ENCODE assay signal across 8 cellular contexts in the genomic region with DNA sequence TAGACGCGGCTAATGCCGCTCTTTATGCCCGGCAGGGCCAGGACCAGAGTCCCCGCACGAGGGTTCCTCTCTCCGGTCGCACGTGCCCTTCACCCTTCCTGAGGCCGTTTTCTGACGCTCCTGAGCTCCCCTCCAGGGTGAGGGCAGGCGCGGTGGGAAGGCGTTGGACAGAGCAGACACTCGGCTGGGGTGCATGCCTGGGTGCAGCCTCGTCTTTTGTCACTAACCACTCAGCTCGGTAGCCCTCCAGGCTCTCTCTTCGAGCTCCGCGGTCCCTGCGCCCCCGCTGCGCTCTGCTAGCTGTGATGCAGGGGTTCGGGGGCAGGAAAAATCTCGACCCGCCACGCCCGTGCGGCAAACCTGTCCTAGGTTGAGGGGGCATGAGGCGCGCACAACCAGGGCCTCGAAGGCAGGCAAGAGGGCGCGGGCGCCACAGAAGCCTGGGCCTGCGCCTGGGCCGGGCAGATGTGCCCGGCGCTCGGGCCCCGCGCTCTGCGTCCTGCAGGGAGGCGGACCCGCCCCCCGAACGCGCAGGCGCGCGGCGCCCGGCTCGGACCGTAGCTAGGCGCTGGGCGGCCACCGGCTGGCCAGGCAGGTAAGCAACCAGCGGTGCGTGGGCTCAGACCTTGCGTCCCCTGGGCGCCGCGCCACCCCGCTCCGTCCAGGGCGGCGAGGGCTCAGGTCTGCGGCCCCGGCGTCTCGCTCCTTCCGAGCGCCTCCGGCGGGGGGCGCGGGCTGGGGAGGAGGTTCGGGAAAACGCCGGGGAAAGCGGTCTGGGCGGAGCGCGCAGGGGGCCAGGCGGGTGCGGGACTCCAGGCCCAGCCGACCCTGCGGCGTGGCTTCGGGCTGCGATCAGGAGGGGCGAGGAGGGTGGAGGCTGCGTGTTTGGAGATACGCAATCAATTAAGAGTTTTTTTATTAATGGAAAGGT. TPM values are rescaled to one million over a fixed set of nuclear protein-coding genes. Genes with fewer than 3 reads are reported as not detected.
DNase-seq lines count a peak whose midpoint lies in the region; ATAC-seq, FAIRE-seq and TF ChIP-seq lines count a peak whose summit lies in the region.

A gene (plus strand): TSS at position 548 of the 931 bp plus-strand sequence. CDS start 5,807 bp downstream, outside the sequence.

- H2BK20ac ChIP-seq in H1 (ENCODE audit: low read length) = peak within 1 kb of the TSS; percentile 64; the same call in 1 of the 2 replicates

- no peak within 1 kb of the TSS for H3K23ac ChIP-seq in H1 (ENCODE audit: insufficient read length)

- peaks cover 4% of the 10 kb centered on the region; the same call in 1 of the 2 replicates for H3K23me2 ChIP-seq in H1 (ENCODE audit: low read depth, low read length)

- no peak for FAIRE-seq in H1 (lab: Jason Lieb, UNC)

- peak within 1 kb of the TSS; percentile 67 for H4K5ac ChIP-seq in H1 (ENCODE audit: insufficient read length, low read depth, low read length)

- ATAC-seq in GM18498 (IDR thresholded peaks at IDR 0.05; ENCODE audit: unreplicated experiment) = no peak

- H3K4me1 ChIP-seq in H1 (replicated peaks in 1 of 4; ENCODE audit: control insufficient read depth in 3 of 4, insufficient read depth in 4 of 4, low read length in 3 of 4) (peaks cover 2 to 5% (median 5%) of the 10 kb centered on the region in 4 experiments; a peak in 6 of 7 replicates), thyroid gland (peaks cover 9% of the 10 kb centered on the region in 2 donors)

- WGBS in H1 (ENCODE audit: extremely low coverage in 1 of 2, insufficient coverage in 1 of 2, insufficient read length in 1 of 2, insufficient replicate concordance in 2 of 2, low coverage in 1 of 2, low lambda C conversion rate in 2 of 2, missing lambda C conversion rate in 1 of 2), 2 experiments = 8% methylated on average over 68 of the region's 95 CpGs; no CpG with 5 or more reads in 1 of the 2 experiments
- 3 to 9% methylated on average over 30 to 44 of the region's 95 CpGs for WGBS in thyroid gland, 2 donors

- H2BK15ac ChIP-seq in H1 (ENCODE audit: low read length) = peak within 1 kb of the TSS; percentile 95; the same call in 1 of the 2 replicates

- DNase-seq in AG08395 (ENCODE audit: low spot score) (peak; percentile 76), H7 (peak; percentile 98), H1 (ENCODE audit: low read depth in 1 of 2, low spot score in 2 of 2) (peak in 1 of 2 experiments; percentile 84), lung microvascular endothelial cell (ENCODE audit: low read depth in 2 of 2) (peak; percentile 27 to 66), thyroid gland (peak; percentile 74), SKM-1 treated with dmso at 0.1 percent for 144 hours (lab: John Stamatoyannopoulos, UW; ENCODE audit: unreplicated experiment) (no peak)

- peak within 1 kb of the TSS; percentile 90 for H4K8ac ChIP-seq in H1 (ENCODE audit: extremely low read depth, insufficient read depth, low read length)

- H2BK5ac ChIP-seq in H1 (ENCODE audit: low read depth, low read length) = no peak within 1 kb of the TSS

- H3K79me2 ChIP-seq in SU-DHL-6 (ENCODE audit: insufficient read depth, low read length) = no peaks in the 10 kb centered on the region
- no peaks in the 10 kb centered on the region for H3K79me2 ChIP-seq in H1 (ENCODE audit: control insufficient read depth in 1 of 2, insufficient read depth in 2 of 2, low read length in 2 of 2)

- TF ChIP-seq EP300 in H1 (IDR thresholded peaks at IDR 0.05; ENCODE audit: borderline replicate concordance in 1 of 2, low read depth in 2 of 2, low read length in 2 of 2) = no peak

- H2BK12ac ChIP-seq in H1 (ENCODE audit: low read depth, low read length) = peak within 1 kb of the TSS; percentile 94

- no peaks in the 10 kb centered on the region for H3K79me1 ChIP-seq in H1 (ENCODE audit: low read depth, low read length)

- H3K4me3 ChIP-seq in H7 (ENCODE audit: insufficient read depth, low read depth, low read length) (peak within 1 kb of the TSS; percentile 70), SU-DHL-6 (ENCODE audit: insufficient read depth, low read length, poor library complexity, severe bottlenecking) (no peak within 1 kb of the TSS), H1 (ENCODE audit: extremely low read depth in 1 of 4, insufficient read depth in 2 of 4, low read depth in 3 of 4, low read length in 4 of 4) (peak within 1 kb of the TSS; percentile 60 to 79 (median 62)), thyroid gland (replicated peaks in 1 of 3) (peak within 1 kb of the TSS; percentile 31 to 57 (median 33))

- H4K20me1 ChIP-seq in SU-DHL-6 (ENCODE audit: low read depth, low read length) = no peaks in the 10 kb centered on the region
- no peaks in the 10 kb centered on the region for H4K20me1 ChIP-seq in H1 (replicated peaks in 1 of 2; ENCODE audit: control insufficient read depth in 1 of 2, insufficient read depth in 2 of 2, low read length in 2 of 2)

- H2AFZ ChIP-seq in SU-DHL-6 (ENCODE audit: low read depth, low read length, severe bottlenecking) (no peak within 1 kb of the TSS), H1 (ENCODE audit: low read length) (peak within 1 kb of the TSS; percentile 65; the same call in 1 of the 2 replicates)

- POLR2A ChIA-PET in H1 (lab: Charles Lee; ENCODE audit: partially characterized antibody) = interaction anchor here (1.0 to 3.9 kb wide), 8 partner anchors 12 to 59 kb away, joined by 3 to 72 read pairs (median 4); a partner anchor contains a TSS

- no peak within 1 kb of the TSS for H2BK120ac ChIP-seq in H1 (replicated peaks; ENCODE audit: low read depth, low read length)

- H3K56ac ChIP-seq in H1 (replicated peaks; ENCODE audit: insufficient read length, low read depth, low read length) = no peak within 1 kb of the TSS

- H3K4me2 ChIP-seq in SU-DHL-6 (ENCODE audit: low read depth, low read length, poor library complexity, severe bottlenecking) (peak within 1 kb of the TSS; percentile 24), H1 (ENCODE audit: insufficient read depth in 1 of 2, low read depth in 2 of 2, low read length in 2 of 2) (peak within 1 kb of the TSS; percentile 57 to 84)

- no peak for TF ChIP-seq RAD21 in H1 (IDR thresholded peaks at IDR 0.05 in 1 of 2, conservative IDR thresholded peaks at IDR 0.05 in 1 of 2; ENCODE audit: low read depth in 2 of 2, low read length in 2 of 2)

- peak in 1 of 2 experiments; percentile 63; a peak in 2 of 3 replicates for TF ChIP-seq POLR2A in H1 (IDR thresholded peaks at IDR 0.05; ENCODE audit: control extremely low read depth in 1 of 2, low read depth in 2 of 2, low read length in 2 of 2)
- peak in 1 of 2 donors; percentile 58 for TF ChIP-seq POLR2A in thyroid gland (IDR thresholded peaks at IDR 0.05)

- H3K18ac ChIP-seq in H1 (ENCODE audit: extremely low read depth, low read length) = peak within 1 kb of the TSS; percentile 97

- no peaks in the 10 kb centered on the region for H3F3A ChIP-seq in SU-DHL-6 (ENCODE audit: insufficient read depth)

- no peaks in the 10 kb centered on the region for H3K36me3 ChIP-seq in H7 (replicated peaks; ENCODE audit: control insufficient read depth, insufficient read depth, low read length)
- H3K36me3 ChIP-seq in SU-DHL-6 (ENCODE audit: low read length) = no peaks in the 10 kb centered on the region
- no peaks in the 10 kb centered on the region for H3K36me3 ChIP-seq in H1 (ENCODE audit: control insufficient read depth in 2 of 4, insufficient read depth in 4 of 4, low read length in 3 of 4)
- no peaks in the 10 kb centered on the region for H3K36me3 ChIP-seq in thyroid gland

- H3K14ac ChIP-seq in H1 (ENCODE audit: insufficient read length) = no peak within 1 kb of the TSS

- H3K9ac ChIP-seq in SU-DHL-6 (ENCODE audit: low read length) (no peak within 1 kb of the TSS), H1 (replicated peaks in 1 of 4; ENCODE audit: extremely low read depth in 1 of 4, low read depth in 3 of 4, low read length in 3 of 4) (peak within 1 kb of the TSS in 1 of 4 experiments; percentile 79; a peak in 2 of 7 replicates)

- H3K4ac ChIP-seq in H1 (replicated peaks; ENCODE audit: insufficient read length, low read depth, low read length) = peak within 1 kb of the TSS; percentile 32

- H3K27ac ChIP-seq in SU-DHL-6 (ENCODE audit: low read depth, low read length) (no peak within 1 kb of the TSS), H1 (ENCODE audit: low read depth, low read length) (no peak within 1 kb of the TSS), thyroid gland (no peak within 1 kb of the TSS)

- TF ChIP-seq CTCF in SU-DHL-6 (IDR thresholded peaks at IDR 0.05; ENCODE audit: insufficient read depth, low read length, poor library complexity, severe bottlenecking) (no peak), H1 (IDR thresholded peaks at IDR 0.05; ENCODE audit: control extremely low read depth in 1 of 3, insufficient read depth in 1 of 3, low read depth in 1 of 3, low read length in 3 of 3) (no peak), thyroid gland (IDR thresholded peaks at IDR 0.05) (peak in 1 of 6 experiments; percentile 6)

- H3K9me3 ChIP-seq in SU-DHL-6 (ENCODE audit: insufficient read depth, low read length) (no peaks in the 10 kb centered on the region), H1 (ENCODE audit: insufficient read depth in 2 of 2, low read depth in 1 of 2, low read length in 1 of 2) (no peaks in the 10 kb centered on the region), thyroid gland (no peaks in the 10 kb centered on the region)

- CTCF ChIA-PET in H1 (lab: Charles Lee; ENCODE audit: partially characterized antibody) = interaction anchor here (0.5 to 2.0 kb wide), 3 partner anchors 28 to 485 kb away, joined by 3 to 8 read pairs (median 5); no protein-coding TSS in a partner anchor

- peak within 1 kb of the TSS; percentile 44 for H4K91ac ChIP-seq in H1 (replicated peaks; ENCODE audit: insufficient read length, low read length)

- H2AK5ac ChIP-seq in H1 (ENCODE audit: low read depth, low read length) = no peak within 1 kb of the TSS

- H3K9me2 ChIP-seq in SU-DHL-6 (replicated peaks; ENCODE audit: insufficient read depth, low read length) = no peaks in the 10 kb centered on the region

- intact Hi-C loops in thyroid gland (cut with DNase I) = no loop called here

- peaks cover 16% of the 10 kb centered on the region for H3K27me3 ChIP-seq in H7 (ENCODE audit: control insufficient read depth, insufficient read depth, low read length)
- H3K27me3 ChIP-seq in SU-DHL-6 (ENCODE audit: low read length) = no peaks in the 10 kb centered on the region
- peaks cover 4 to 18% (median 12%) of the 10 kb centered on the region in 4 experiments for H3K27me3 ChIP-seq in H1 (replicated peaks in 1 of 4; ENCODE audit: control insufficient read depth in 3 of 4, extremely low read depth in 1 of 4, insufficient read depth in 3 of 4, low read length in 3 of 4)
- no peaks in the 10 kb centered on the region for H3K27me3 ChIP-seq in thyroid gland

RNA-seq across cellular contexts. Expression of the gene that starts here (rescaled TPM):
- 6.3 and 17.7 TPM in 2 replicates for total RNA-seq in H7 (2014; rRNA removed; shearing (Covaris generic))
- 13.6 and 17.0 TPM in 2 replicates for total RNA-seq in H1 (2021; fragmentation: NEBNext Ultra II Directional; extraction: Animal tissue kit (Norgen Biotek cat#: 25700))
- 11.9 and 17.2 TPM in 2 replicates for polyA plus RNA-seq in H1 (2011; rRNA removed)
- 23.0 TPM for polyA plus RNA-seq in H1 (2011; cell fraction: cytosol; rRNA removed)
- polyA plus RNA-seq in H1 (2011; cell fraction: nucleus; rRNA removed) = 111 TPM
- polyA plus RNA-seq in H1 (2012, experiment 1 of 2) = 11.1 to 14.6 TPM (median 11.9 TPM) in 4 replicates
- 3.3 TPM for polyA plus RNA-seq in H1 (2012, experiment 2 of 2)
- 7.3 TPM for polyA plus RNA-seq in H1 (2013, experiment 1 of 2)
- 5.9 TPM for polyA plus RNA-seq in H1 (2013, experiment 2 of 2)
- polyA minus RNA-seq in H1 (2011; rRNA and poly(A)+ RNA removed) = 21.8 and 22.1 TPM in 2 replicates
- polyA minus RNA-seq in H1 (2011; cell fraction: cytosol; rRNA and poly(A)+ RNA removed) = 12.0 TPM
- 46.1 TPM for polyA minus RNA-seq in H1 (2011; cell fraction: nucleus; rRNA and poly(A)+ RNA removed)
- total RNA-seq in lung microvascular endothelial cell (1.5 and 2.6 TPM in 2 replicates), thyroid gland (10 to 100 TPM; 12.5 to 45.3 (median 29.2) TPM)
